7 cellular contexts compared by ENCODE assay signal in the genomic region with DNA sequence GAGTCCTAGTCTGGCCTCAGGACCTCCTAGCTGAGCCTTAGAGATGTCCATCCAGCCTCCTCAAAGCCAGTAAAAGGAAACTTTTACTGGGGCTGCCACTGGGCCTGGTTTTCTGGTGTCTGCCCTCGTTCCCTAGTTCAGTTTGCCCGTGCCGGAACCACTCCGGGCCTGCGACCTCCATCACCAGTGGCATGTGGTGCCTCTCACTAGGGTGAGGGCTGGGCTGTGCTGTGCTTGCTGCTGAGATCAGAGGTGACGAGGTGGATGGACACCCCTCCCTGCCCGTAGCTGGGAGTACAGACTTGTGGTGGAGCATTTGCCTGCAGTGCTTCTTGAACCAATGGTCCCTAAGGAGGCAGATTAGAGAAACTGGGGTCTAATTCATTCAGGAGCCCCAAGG.
"Had no signal": no experiment of that assay in that cellular context is flagged by ENCODE, and none has a peak within 500 bp of the region (broad histone marks: within the 10 kb centered on the region; RNA-seq: fewer than 3 reads in every experiment).

No MANE protein-coding gene starts in this region.

- DNase-seq: GM23248, GOT3, H7, HCEC 1CT, IMR-90, KG1 had no signal

- ATAC-seq: K562 had no signal

- H2AFZ ChIP-seq: GM23248 had no signal

- H3K27ac ChIP-seq: GM23248 had no signal

- H3K9ac ChIP-seq: GM23248 had no signal

- H3K4me3 ChIP-seq: GM23248, K562 had no signal
